Comparison of ENCODE assay signal across 8 cellular contexts in genomic region chr9:2158729-2159128, GRCh38.
A peak's percentile ranks its signal among the peaks of the same experiment; 100 is the strongest.
DNase-seq lines count a peak whose midpoint lies in the region; ATAC-seq and TF ChIP-seq lines count a peak whose summit lies in the region.

No MANE protein-coding gene starts in this region.

- in situ Hi-C loops in G401 (cut with HindIII; ENCODE audit: low sequenced_read_pairs): no loop called here

- H3K4me3 ChIP-seq in RWPE2 (ENCODE audit: severe bottlenecking) (peak overlapping the region; percentile 28), fibroblast of mammary gland (ENCODE audit: control insufficient read depth, low read depth, low read length) (peak overlapping the region; percentile 55), retinal pigment epithelial cell (ENCODE audit: low read length) (peak overlapping the region; percentile 64)

- H3K27ac ChIP-seq in RWPE2 (ENCODE audit: poor library complexity, severe bottlenecking): peak overlapping the region; percentile 77

- no peak for ATAC-seq in RWPE2 (ENCODE audit: low read depth)
- ATAC-seq in GM18907 (IDR thresholded peaks at IDR 0.05; ENCODE audit: unreplicated experiment): no peak
- ATAC-seq in HG03469 (IDR thresholded peaks at IDR 0.05; ENCODE audit: unreplicated experiment): no peak

- H3K36me3 ChIP-seq in RWPE2 (ENCODE audit: low read depth): peaks cover 17% of the 10 kb centered on the region

- TF ChIP-seq CTCF in RWPE2 (IDR thresholded peaks at IDR 0.05; ENCODE audit: poor library complexity, severe bottlenecking) (no peak), fibroblast of mammary gland (conservative IDR thresholded peaks at IDR 0.05; ENCODE audit: control insufficient read depth, insufficient read depth, low read depth, low read length) (no peak), retinal pigment epithelial cell (conservative IDR thresholded peaks at IDR 0.05; ENCODE audit: low read depth, low read length) (no peak)

- H3K9me3 ChIP-seq in RWPE2 (ENCODE audit: severe bottlenecking): no peaks in the 10 kb centered on the region

- H3K27me3 ChIP-seq in RWPE2 (ENCODE audit: insufficient read depth, poor library complexity, severe bottlenecking): no peaks in the 10 kb centered on the region

- H3K4me1 ChIP-seq in RWPE2 (ENCODE audit: insufficient read depth, poor library complexity, severe bottlenecking): peaks cover 7% of the 10 kb centered on the region

- DNase-seq in G401 (ENCODE audit: low spot score): peak; percentile 41
- no peak for DNase-seq in RWPE2 (ENCODE audit: low spot score)
- no peak for DNase-seq in fibroblast of mammary gland (ENCODE audit: low read depth)
- DNase-seq in retinal pigment epithelial cell (ENCODE audit: low read depth): no peak
- no peak for DNase-seq in AG08395 (ENCODE audit: low spot score)
- no peak for DNase-seq in GDM1 (lab: John Stamatoyannopoulos, UW)
